In genomic region chr10:50623299-50624153, GRCh38 we compare ENCODE assay signal across 8 cellular contexts. TPM values are rescaled to one million over a fixed set of nuclear protein-coding genes. Genes with fewer than 3 reads are reported as not detected.
DNase-seq lines count a peak whose midpoint lies in the region; ATAC-seq and TF ChIP-seq lines count a peak whose summit lies in the region.

Gene SGMS1 (minus strand): TSS chr10:50623956. CDS start chr10:50344114, 279,842 bp downstream.

- peak within 1 kb of the TSS; percentile 70 to 98 (median 94) for H3K4me3 ChIP-seq in spleen

- peak within 1 kb of the TSS; percentile 95 for H3K4me3 Mint-ChIP-seq in activated B cell treated with CpG ODN at 0.5 μM for 24 hours

- H3K27ac ChIP-seq in caudate nucleus (ENCODE audit: low read depth, low read length) (peak within 1 kb of the TSS; percentile 99), spleen (peak within 1 kb of the TSS; percentile 98 to 100 (median 99))

- peak in 2 of 3 donors; percentile 13 to 25 for TF ChIP-seq POLR2A in spleen (IDR thresholded peaks at IDR 0.05)

- ATAC-seq in HG02840 (IDR thresholded peaks at IDR 0.05; ENCODE audit: low FRiP score, unreplicated experiment) (peak; percentile 26), activated B cell treated with CpG ODN at 0.5 μM for 24 hours (ENCODE audit: low read depth) (peak; percentile 48)

- CTCF ChIA-PET in activated B cell treated with CpG ODN at 0.5 μM for 24 hours (lab: Charles Lee) = interaction anchor here (1.0 to 2.6 kb wide), 4 partner anchors 25 to 256 kb away, joined by 3 to 9 read pairs (median 4); no protein-coding TSS in a partner anchor

- H3K27ac Mint-ChIP-seq in activated B cell treated with CpG ODN at 0.5 μM for 24 hours = peak within 1 kb of the TSS; percentile 97

- peaks cover 0 to 13% (median 0%) of the 10 kb centered on the region in 6 donors for H3K36me3 ChIP-seq in spleen

- POLR2A ChIA-PET in activated B cell treated with CpG ODN at 0.5 μM for 24 hours (lab: Charles Lee) = interaction anchor here (0.6 to 4.5 kb wide), 18 partner anchors 14 to 1952 kb away, joined by 3 to 37 read pairs (median 4); partner anchors contain the start of genes ASAH2B and WASHC2A

- no peaks in the 10 kb centered on the region for H3K27me3 Mint-ChIP-seq in activated B cell treated with CpG ODN at 0.5 μM for 24 hours

- TF ChIP-seq CTCF in activated B cell treated with CpG ODN at 0.5 μM for 24 hours (IDR thresholded peaks at IDR 0.05) (no peak), spleen (IDR thresholded peaks at IDR 0.05 in 8 of 11, conservative IDR thresholded peaks at IDR 0.05 in 3 of 11) (no peak)

- DNase-seq in NCI-H187 (lab: John Stamatoyannopoulos, UW) = peak; percentile 35 to 60
- no peak for DNase-seq in NCI-H187 treated with DMSO at 0.1 percent for 48 hours (lab: John Stamatoyannopoulos, UW)
- peak; percentile 20 to 57 for DNase-seq in NCI-H1930 (lab: John Stamatoyannopoulos, UW)
- peak; percentile 85 for DNase-seq in activated B cell treated with CpG ODN at 0.5 μM for 24 hours
- peak in 57 of 61 donors; percentile 36 to 91 (median 78) for DNase-seq in caudate nucleus (lab: John Stamatoyannopoulos, UW)
- peak; percentile 81 for DNase-seq in inferior parietal cortex (ENCODE audit: extremely low spot score)
- DNase-seq in spleen = peak; percentile 97

- H3K4me1 Mint-ChIP-seq in activated B cell treated with CpG ODN at 0.5 μM for 24 hours = peaks cover 45% of the 10 kb centered on the region

- no peaks in the 10 kb centered on the region for H3K9me3 ChIP-seq in spleen

- H3K27me3 ChIP-seq in spleen (replicated peaks in 1 of 7) = no peaks in the 10 kb centered on the region

- peaks cover 12% of the 10 kb centered on the region for H3K36me3 Mint-ChIP-seq in activated B cell treated with CpG ODN at 0.5 μM for 24 hours (ENCODE audit: low read depth)

- peaks cover 22 to 56% (median 43%) of the 10 kb centered on the region in 6 donors for H3K4me1 ChIP-seq in spleen

- intact Hi-C loops in activated B cell treated with CpG ODN at 0.5 μM for 24 hours (cut with micrococcal nuclease) = loop anchor here (1.0 to 5.0 kb wide), 9 partner anchors 19 to 1084 kb away; partner anchors contain the start of genes ASAH2B, CSTF2T, ERCC6 and PARG
- intact Hi-C loops in spleen (cut with DNase I; ENCODE audit: low total_unique reads) = loop anchor here (5.0 kb wide), 1 partner anchor 206 kb away; no protein-coding TSS in a partner anchor

- WGBS in spleen, 5 donors = 0 to 1% (median 0%) methylated on average over 32 to 104 of the region's 104 CpGs

- H3K9me3 Mint-ChIP-seq in activated B cell treated with CpG ODN at 0.5 μM for 24 hours = no peaks in the 10 kb centered on the region

RNA-seq across cellular contexts. Expression of gene SGMS1, which starts in this region (rescaled TPM):
- total RNA-seq in activated B cell treated with CpG ODN at 0.5 μM for 24 hours (25.8 and 27.5 TPM in 2 replicates), spleen (10 to 100 TPM; 29.0 to 84.3 (median 39.5) TPM)
- 1 to 10 TPM; 5.9 to 7.3 (median 6.6) TPM for polyA plus RNA-seq in spleen
